14 cellular contexts compared by ENCODE assay signal in genomic region chr2:67797801-67798535, GRCh38.
DNase-seq lines count a peak whose midpoint lies in the region; ATAC-seq, FAIRE-seq and TF ChIP-seq lines count a peak whose summit lies in the region.
"Had no signal": no experiment of that assay in that cellular context is flagged by ENCODE, and none has a peak within 500 bp of the region (broad histone marks: within the 10 kb centered on the region; RNA-seq: fewer than 3 reads in every experiment).

No MANE protein-coding gene starts in this region.

- H3K36me3 ChIP-seq in left lung, result no peaks in the 10 kb centered on the region

- TF ChIP-seq CTCF in astrocyte of the cerebellum (IDR thresholded peaks at IDR 0.05; ENCODE audit: low read depth, low read length, missing control alignments) (no peak), left lung (IDR thresholded peaks at IDR 0.05) (no peak)

- in situ Hi-C loops in astrocyte of the cerebellum (cut with HindIII; ENCODE audit: low sequenced_read_pairs), result loop anchor here (10.0 kb wide), 1 partner anchor 47 kb away; no protein-coding TSS in a partner anchor

- H3K4me3 ChIP-seq in astrocyte of the cerebellum (ENCODE audit: low read depth, low read length) (no peak overlapping the region), left lung (no peak overlapping the region)
- H3K4me3 ChIP-seq: skin epidermis had no signal

- DNase-seq in AG20443 (ENCODE audit: low spot score), result peak; percentile 42
- peak; percentile 26 for DNase-seq in NCI-H1105 (lab: John Stamatoyannopoulos, UW)
- DNase-seq in astrocyte of the cerebellum (ENCODE audit: low read depth), result peak; percentile 36
- DNase-seq in left lung, result no peak
- DNase-seq in GM19239 (ENCODE audit: insufficient read length, low spot score), result no peak
- no peak for DNase-seq in 8988T
- DNase-seq in nucleus accumbens (lab: John Stamatoyannopoulos, UW), result no peak
- DNase-seq: activated CD4-positive, alpha-beta T cell treated with anti-CD3 and anti-CD28 coated beads for 48 hours; activated naive CD8-positive, alpha-beta T cell treated with anti-CD3 and anti-CD28 coated beads, Interleukin-2, amount 10 ng/mL, durations not matched to agents 7 days and 5 days; NCI-H187 had no signal

- intact Hi-C loops in left lung (cut with DNase I), result no loop called here

- no peaks in the 10 kb centered on the region for H3K27me3 ChIP-seq in left lung

- peak overlapping the region in 1 of 2 donors; percentile 37 for H3K27ac ChIP-seq in left lung

- ATAC-seq in left lung (peak; percentile 77), HG02571 (IDR thresholded peaks at IDR 0.05; ENCODE audit: unreplicated experiment) (no peak)
- ATAC-seq: stimulated activated effector memory CD8-positive, alpha-beta T cell treated with anti-CD3 and anti-CD28 coated beads, Interleukin-12 subunit alpha, Interleukin-12 subunit beta, amount 100 ng/mL, for 72 hours had no signal

- no peak for FAIRE-seq in GM19239 (lab: Jason Lieb, UNC)
- FAIRE-seq: frontal cortex had no signal

- no peaks in the 10 kb centered on the region for H3K9me3 ChIP-seq in left lung

- peaks cover 3 to 8% of the 10 kb centered on the region in 2 donors for H3K4me1 ChIP-seq in left lung

Comparison
In these comparisons a context has a peak if more than half of its experiments do, and no peak if none do; other contexts are left out.
1. DNase-seq: peak in AG20443 (single experiment), NCI-H1105 (single experiment) and astrocyte of the cerebellum (single experiment); none in left lung (0 of 2), GM19239 (single experiment), 8988T (single experiment) and nucleus accumbens (0 of 56).